ENCODE assay signal across 8 cellular contexts in the genomic region with DNA sequence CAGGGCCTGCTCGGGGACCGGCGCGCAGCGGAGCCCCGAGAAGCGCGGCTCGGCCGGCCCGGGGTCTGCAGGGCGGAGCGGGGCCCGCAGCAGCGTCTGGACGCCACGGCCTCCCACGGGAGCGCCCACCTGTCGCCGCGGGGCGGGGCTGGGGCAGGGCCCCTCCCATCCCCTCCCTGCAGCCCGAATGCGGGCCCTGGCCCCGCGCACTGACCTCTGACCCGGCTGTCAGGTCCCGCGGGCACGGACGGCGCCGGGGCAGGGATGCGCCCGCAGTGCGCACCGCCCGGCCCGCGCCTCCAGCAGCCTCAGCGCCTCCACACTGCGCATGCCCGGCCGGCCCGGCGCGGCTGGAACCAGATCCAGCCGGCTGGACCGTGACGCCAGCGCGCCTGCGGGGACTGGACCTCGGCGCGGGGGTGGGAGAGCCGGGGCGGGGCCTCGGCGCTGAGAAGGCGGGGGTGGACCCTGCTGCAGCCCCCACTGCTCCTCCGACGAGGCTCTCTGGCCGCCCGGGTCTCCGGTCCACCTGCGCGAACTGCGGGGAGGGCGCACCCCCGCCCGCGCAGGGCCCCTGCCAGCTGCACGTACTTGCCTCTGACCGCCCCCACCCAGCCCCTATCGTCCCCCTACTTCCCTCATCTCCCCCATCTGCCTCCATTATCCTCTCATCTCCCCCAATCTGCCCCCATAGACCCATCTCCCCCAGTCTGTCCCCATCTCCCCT. TPM values are rescaled to one million over a fixed set of nuclear protein-coding genes. Genes with fewer than 3 reads are reported as not detected.
DNase-seq lines count a peak whose midpoint lies in the region; ATAC-seq and TF ChIP-seq lines count a peak whose summit lies in the region.

No MANE protein-coding gene starts in this region.

- H3K27me3 ChIP-seq in kidney epithelial cell (ENCODE audit: control insufficient read depth, insufficient read depth, low read length), result no peaks in the 10 kb centered on the region

- peak overlapping the region; percentile 61 for H3K4me3 ChIP-seq in kidney epithelial cell (ENCODE audit: low read depth, low read length)

- DNase-seq in NCI-H187 (lab: John Stamatoyannopoulos, UW), result peak; percentile 58 to 82
- no peak for DNase-seq in NCI-H187 treated with DMSO at 0.1 percent for 48 hours (lab: John Stamatoyannopoulos, UW)
- DNase-seq in NCI-H2107 (lab: John Stamatoyannopoulos, UW), result peak; percentile 91
- peak; percentile 57 for DNase-seq in activated CD4-positive, CD25-positive, alpha-beta regulatory T cell treated with anti-CD3 and anti-CD28 coated beads, Interleukin-2, amount 50 U/mL, for 16 hours (ENCODE audit: low read depth, low spot score)
- DNase-seq in cerebellum (ENCODE audit: low spot score), result peak; percentile 96
- DNase-seq in kidney epithelial cell (ENCODE audit: low read depth), result peak; percentile 35
- DNase-seq in stimulated activated CD4-positive, alpha-beta T cell treated with anti-CD3 and anti-CD28 coated beads, Interleukin-12 subunit alpha, Interleukin-12 subunit beta, amount 100 ng/mL, for 48 hours (ENCODE audit: low read depth in 2 of 3, low spot score in 1 of 3), result peak; percentile 62 to 87 (median 75)

- H3K36me3 ChIP-seq in kidney epithelial cell (ENCODE audit: control insufficient read depth, insufficient read depth, low read length), result peaks cover 3% of the 10 kb centered on the region

- no peak for TF ChIP-seq CTCF in kidney epithelial cell (IDR thresholded peaks at IDR 0.05; ENCODE audit: insufficient read depth, low read length, poor library complexity, severe bottlenecking)

- peak; percentile 44 for ATAC-seq in HG02884 (IDR thresholded peaks at IDR 0.05; ENCODE audit: unreplicated experiment)

RNA-seq across cellular contexts. Expression of a gene that starts 16.1 kb away (rescaled TPM):
- total RNA-seq in cerebellum, result 2.7 TPM
- total RNA-seq in kidney epithelial cell, result 0.21 TPM in 2 replicates

RNA-seq across cellular contexts. Expression of a gene that starts 45.2 kb away (rescaled TPM):
- total RNA-seq in cerebellum (not detected), kidney epithelial cell (0.75 TPM in 1 of 2 replicates, not detected in the other)

RNA-seq across cellular contexts. Expression of a gene that starts 52.9 kb away (rescaled TPM):
- 23.4 TPM for total RNA-seq in cerebellum
- 14.1 and 15.5 TPM in 2 replicates for total RNA-seq in kidney epithelial cell

RNA-seq across cellular contexts. Expression of a gene that starts 59.7 kb away (rescaled TPM):
- total RNA-seq in cerebellum (0.73 TPM), kidney epithelial cell (0.08 and 0.55 TPM in 2 replicates)
